Comparison of ENCODE assay signal across 12 cellular contexts in the genomic region with DNA sequence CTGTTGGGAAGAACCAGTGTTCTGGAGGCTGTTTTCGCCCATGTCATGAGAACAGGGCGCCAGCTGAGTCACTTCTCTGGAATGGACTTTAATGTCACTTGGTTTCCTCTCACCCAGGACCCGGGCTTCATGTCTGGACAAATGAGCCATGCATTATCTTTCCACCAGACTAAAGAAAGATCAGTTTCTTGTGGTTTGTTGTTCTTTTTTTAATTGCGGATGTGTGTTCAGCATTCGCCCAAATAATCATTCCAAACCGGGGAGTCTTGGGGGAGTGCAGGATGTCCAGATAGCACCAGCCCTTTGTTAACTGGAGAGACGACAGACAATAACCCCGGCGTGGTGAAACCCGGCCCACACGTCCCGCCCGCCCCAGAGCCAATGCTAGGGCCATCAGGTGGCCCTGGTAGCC.
DNase-seq lines count a peak whose midpoint lies in the region; TF ChIP-seq lines count a peak whose summit lies in the region.
"Had no signal": no experiment of that assay in that cellular context is flagged by ENCODE, and none has a peak within 500 bp of the region (broad histone marks: within the 10 kb centered on the region; RNA-seq: fewer than 3 reads in every experiment).

No MANE protein-coding gene starts in this region.

- 69 to 78% methylated on average over 13 of the region's 13 CpGs for WGBS in lower leg skin, 2 donors

- TF ChIP-seq CTCF in astrocyte of the spinal cord (IDR thresholded peaks at IDR 0.05; ENCODE audit: low read depth, low read length), result no peak
- no peak for TF ChIP-seq CTCF in lower leg skin (IDR thresholded peaks at IDR 0.05)
- no peak for TF ChIP-seq CTCF in WERI-Rb-1 (IDR thresholded peaks at IDR 0.05; ENCODE audit: low read depth, low read length)

- H3K27ac ChIP-seq in skeletal muscle tissue (ENCODE audit: low read depth, low read length) (peak overlapping the region; percentile 78), WERI-Rb-1 (no peak overlapping the region)
- H3K27ac ChIP-seq: HL-60 had no signal

- H3K4me3 ChIP-seq in astrocyte of the spinal cord (ENCODE audit: low read depth, low read length) (no peak overlapping the region), skeletal muscle tissue (ENCODE audit: low read length in 3 of 3) (no peak overlapping the region), lower leg skin (ENCODE audit: low read depth, poor library complexity, severe bottlenecking) (no peak overlapping the region), WERI-Rb-1 (ENCODE audit: low read depth, low read length) (no peak overlapping the region)

- H3K4me1 ChIP-seq in skeletal muscle tissue (ENCODE audit: control insufficient read depth in 3 of 3, insufficient read depth in 3 of 3, low read length in 3 of 3), result peaks cover 37 to 64% (median 55%) of the 10 kb centered on the region in 3 donors

- H3K9ac ChIP-seq in skeletal muscle tissue (ENCODE audit: low read depth in 1 of 3, low read length in 3 of 3), result no peak overlapping the region

- DNase-seq in H4 (ENCODE audit: low spot score) (peak; percentile 65), astrocyte of the spinal cord (ENCODE audit: low read depth, low spot score) (peak; percentile 94), iris pigment epithelial cell (ENCODE audit: low read depth) (peak; percentile 78), lower leg skin (ENCODE audit: low spot score in 2 of 2) (no peak), midbrain (lab: John Stamatoyannopoulos, UW) (no peak), WERI-Rb-1 (no peak)
- no peak for DNase-seq in activated CD4-positive, alpha-beta T cell treated with anti-CD3 and anti-CD28 coated beads for 1 hour
- DNase-seq: DMS153, immature natural killer cell, NCI-H2029 had no signal

- H3K27me3 ChIP-seq in skeletal muscle tissue (ENCODE audit: control insufficient read depth in 3 of 3, insufficient read depth in 3 of 3, low read length in 3 of 3) (no peaks in the 10 kb centered on the region), WERI-Rb-1 (ENCODE audit: insufficient read depth, low read depth, severe bottlenecking) (no peaks in the 10 kb centered on the region)

- no peaks in the 10 kb centered on the region for H3K9me3 ChIP-seq in skeletal muscle tissue (ENCODE audit: control insufficient read depth in 3 of 3, low read length in 3 of 3)
- no peaks in the 10 kb centered on the region for H3K9me3 ChIP-seq in WERI-Rb-1 (ENCODE audit: severe bottlenecking)

- TF ChIP-seq POLR2A in lower leg skin (IDR thresholded peaks at IDR 0.05), result no peak

- H3K36me3 ChIP-seq in skeletal muscle tissue (ENCODE audit: control insufficient read depth in 3 of 3, insufficient read depth in 3 of 3, low read length in 3 of 3), result no peaks in the 10 kb centered on the region
- no peaks in the 10 kb centered on the region for H3K36me3 ChIP-seq in WERI-Rb-1

- in situ Hi-C loops in astrocyte of the spinal cord (cut with HindIII; ENCODE audit: low sequenced_read_pairs), result no loop called here

- intact Hi-C loops in lower leg skin (cut with DNase I; ENCODE audit: low total_unique reads), result loop anchor here (5.0 kb wide), 1 partner anchor 182 kb away; no protein-coding TSS in a partner anchor

Comparison
In these comparisons a context has a peak if more than half of its experiments do, and no peak if none do; other contexts are left out.
1. DNase-seq: peak in H4 (single experiment), astrocyte of the spinal cord (single experiment) and iris pigment epithelial cell (single experiment); none in lower leg skin (0 of 2), activated CD4-positive, alpha-beta T cell treated with anti-CD3 and anti-CD28 coated beads for 1 hour (single experiment), midbrain (single experiment) and WERI-Rb-1 (single experiment).